12 cellular contexts compared by ENCODE assay signal in the genomic region with DNA sequence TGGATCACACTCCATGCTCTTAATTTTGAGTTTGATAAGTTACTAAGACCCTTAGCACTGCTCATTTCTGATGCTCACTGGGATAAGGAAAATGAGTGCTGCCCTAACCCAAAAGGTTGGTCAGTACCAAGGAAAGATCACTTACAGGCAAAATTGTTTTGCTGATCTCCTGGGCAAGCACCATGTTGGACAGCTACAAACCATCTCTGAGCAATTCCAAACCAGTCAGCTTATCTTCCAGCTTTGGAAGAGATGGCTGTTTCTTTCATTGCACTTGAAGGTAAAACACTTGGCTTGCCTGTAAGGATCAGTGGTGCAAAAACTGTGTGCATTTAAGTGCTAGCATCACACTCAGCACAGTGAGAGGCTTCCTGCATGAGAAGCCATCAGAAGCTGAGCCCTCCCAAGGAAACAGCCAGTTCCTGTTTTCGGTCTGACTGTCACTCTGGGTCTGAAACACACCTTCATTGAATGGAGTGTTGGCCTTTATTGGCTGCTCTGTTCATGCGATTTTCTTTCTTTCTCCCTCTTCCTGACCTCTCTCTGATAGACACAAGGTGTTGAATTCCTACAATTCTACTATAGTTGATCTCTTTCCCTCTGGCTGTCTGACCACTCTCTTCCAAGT.
DNase-seq lines count a peak whose midpoint lies in the region; ATAC-seq and TF ChIP-seq lines count a peak whose summit lies in the region.
"Had no signal": no experiment of that assay in that cellular context is flagged by ENCODE, and none has a peak within 500 bp of the region (broad histone marks: within the 10 kb centered on the region; RNA-seq: fewer than 3 reads in every experiment).

No MANE protein-coding gene starts in this region.

- TF ChIP-seq CTCF in GM13977 (IDR thresholded peaks at IDR 0.05; ENCODE audit: extremely low read depth, insufficient read depth, missing control alignments), result no peak
- no peak for TF ChIP-seq CTCF in Calu3 (IDR thresholded peaks at IDR 0.05; ENCODE audit: unreplicated experiment)
- no peak for TF ChIP-seq CTCF in WERI-Rb-1 (IDR thresholded peaks at IDR 0.05; ENCODE audit: low read depth, low read length)

- ATAC-seq in GM19438 (IDR thresholded peaks at IDR 0.05; ENCODE audit: low read depth, unreplicated experiment) (peak; percentile 94), HG02870 (IDR thresholded peaks at IDR 0.05; ENCODE audit: unreplicated experiment) (peak; percentile 99), HG03571 (IDR thresholded peaks at IDR 0.05; ENCODE audit: unreplicated experiment) (peak; percentile 97)
- ATAC-seq: right lobe of liver had no signal

- BruUV-seq in Calu3 (replicated peaks; lab: Mats Ljungman, UMichigan), result no TSS peak

- H3K9me3 ChIP-seq in WERI-Rb-1 (ENCODE audit: severe bottlenecking), result no peaks in the 10 kb centered on the region
- H3K9me3 ChIP-seq: right lobe of liver had no signal

- H3K36me3 ChIP-seq in H7 (replicated peaks; ENCODE audit: control insufficient read depth, insufficient read depth, low read length), result no peaks in the 10 kb centered on the region
- no peaks in the 10 kb centered on the region for H3K36me3 ChIP-seq in WERI-Rb-1
- H3K36me3 ChIP-seq: right lobe of liver had no signal

- no peaks in the 10 kb centered on the region for H3K4me1 Mint-ChIP-seq in Calu3 (ENCODE audit: low read depth, unreplicated experiment)
- H3K4me1 Mint-ChIP-seq: mesothelial cell of epicardium had no signal

- peaks cover 44% of the 10 kb centered on the region for H3K27me3 Mint-ChIP-seq in Calu3 (ENCODE audit: unreplicated experiment)

- H3K27me3 ChIP-seq in H7 (ENCODE audit: control insufficient read depth, insufficient read depth, low read length) (no peaks in the 10 kb centered on the region), WERI-Rb-1 (ENCODE audit: insufficient read depth, low read depth, severe bottlenecking) (no peaks in the 10 kb centered on the region)
- H3K27me3 ChIP-seq: right lobe of liver had no signal

- DNase-seq in GM13977 (ENCODE audit: low spot score) (peak; percentile 37), H7 (no peak), NCI-H1105 (lab: John Stamatoyannopoulos, UW) (no peak), Calu3 (no peak), WERI-Rb-1 (no peak)
- DNase-seq: IMR-90, right lobe of liver had no signal

- no peak overlapping the region for H3K4me3 Mint-ChIP-seq in Calu3 (ENCODE audit: low read depth, unreplicated experiment)
- H3K4me3 Mint-ChIP-seq: activated T-helper 1 cell treated with anti-CD3 and anti-CD28 coated beads, Interleukin-12 subunit alpha, Interleukin-12 subunit beta, Interleukin-2, Interleukin-4 antibody, amounts not matched to agents 30 ng/mL and 10 ng/mL and 1 ng/mL, durations not matched to agents 14 hours and 24 hours and 36 hours; mesothelial cell of epicardium had no signal

- peaks cover 1% of the 10 kb centered on the region for H3K9me3 Mint-ChIP-seq in Calu3 (ENCODE audit: low read depth, unreplicated experiment)
- H3K9me3 Mint-ChIP-seq: activated T-helper 1 cell treated with anti-CD3 and anti-CD28 coated beads, Interleukin-12 subunit alpha, Interleukin-12 subunit beta, Interleukin-2, Interleukin-4 antibody, amounts not matched to agents 30 ng/mL and 10 ng/mL and 1 ng/mL, durations not matched to agents 14 hours and 24 hours and 36 hours had no signal

- intact Hi-C loops in Calu3 (cut with micrococcal nuclease; ENCODE audit: unreplicated experiment), result no loop called here

- in situ Hi-C loops in GM13977 (cut with MboI; ENCODE audit: low pct_unique_long_range_greater_than_20kb, low sequenced_read_pairs, unreplicated experiment), result no loop called here

- H3K27ac Mint-ChIP-seq in Calu3 (ENCODE audit: unreplicated experiment), result no peak overlapping the region
- H3K27ac Mint-ChIP-seq: activated T-helper 1 cell treated with anti-CD3 and anti-CD28 coated beads, Interleukin-12 subunit alpha, Interleukin-12 subunit beta, Interleukin-2, Interleukin-4 antibody, amounts not matched to agents 30 ng/mL and 10 ng/mL and 1 ng/mL, durations not matched to agents 14 hours and 24 hours and 36 hours; mesothelial cell of epicardium had no signal

- H3K4me3 ChIP-seq in H7 (ENCODE audit: insufficient read depth, low read depth, low read length) (no peak overlapping the region), WERI-Rb-1 (ENCODE audit: low read depth, low read length) (no peak overlapping the region)
- H3K4me3 ChIP-seq: right lobe of liver had no signal

- no peaks in the 10 kb centered on the region for H3K36me3 Mint-ChIP-seq in Calu3 (ENCODE audit: insufficient read depth, unreplicated experiment)
- H3K36me3 Mint-ChIP-seq: mesothelial cell of epicardium had no signal

- CTCF ChIA-PET in Calu3 (lab: Charles Lee), result no interaction called here

- no peak overlapping the region for H3K27ac ChIP-seq in WERI-Rb-1
- H3K27ac ChIP-seq: right lobe of liver had no signal
